Comparison of ENCODE assay signal across 12 cellular contexts in the genomic region with DNA sequence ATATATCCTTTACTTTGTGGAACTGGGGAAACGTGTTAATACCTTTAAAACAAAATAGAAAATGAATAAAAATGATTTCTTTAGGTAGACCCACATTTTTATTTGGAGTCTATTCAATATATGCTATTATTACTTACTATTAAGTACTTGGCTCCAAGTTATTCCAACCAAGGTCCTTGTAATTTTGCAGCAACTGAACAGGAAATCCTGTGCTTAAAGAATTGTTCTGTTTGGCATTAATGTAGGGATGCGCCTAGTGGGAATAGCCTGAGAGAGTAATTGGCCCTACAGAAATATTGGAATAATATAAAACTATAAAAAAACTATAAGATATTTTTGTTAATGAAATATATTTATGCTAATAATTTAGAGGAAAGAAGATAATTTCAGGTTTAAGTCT. TPM values are rescaled to one million over a fixed set of nuclear protein-coding genes. Genes with fewer than 3 reads are reported as not detected.
"Had no signal": no experiment of that assay in that cellular context is flagged by ENCODE, and none has a peak within 500 bp of the region (broad histone marks: within the 10 kb centered on the region; RNA-seq: fewer than 3 reads in every experiment).

No MANE protein-coding gene starts in this region.

- H3K4me2 ChIP-seq: GM23338 had no signal

- H2AFZ ChIP-seq: GM23248, GM23338 had no signal

- ATAC-seq: GM23338, HCT116 had no signal

- H3K9me3 Mint-ChIP-seq: GM23338, H9, HFFc6 had no signal

- H3K36me3 ChIP-seq: HAP-1 had no signal

- H3K27ac ChIP-seq: GM23248 had no signal

- H3K27ac Mint-ChIP-seq: GM23338, H9, HFFc6 had no signal

- H3K4me3 ChIP-seq: GM23248, GM23338, HAP-1 had no signal

- DNase-seq: GM23248, GOT3, H7, H9, HCEC 1CT, HFFc6 had no signal

- H3K4me3 Mint-ChIP-seq: GM23338, H9, HFFc6 had no signal

- H3K4me1 Mint-ChIP-seq: GM23338, H9 had no signal

- FAIRE-seq: H1, H54 had no signal

- H3K9me3 ChIP-seq: HAP-1 had no signal

- H3K4me1 ChIP-seq: HAP-1 had no signal

- H3K9ac ChIP-seq: GM23248 had no signal

RNA-seq across cellular contexts. Expression of gene ZSWIM2, which starts 22.9 kb away (rescaled TPM):
- total RNA-seq: GM23248, GM23338, H1, H4, H7, H9 had no signal
- polyA plus RNA-seq: GM23248, GM23338, H1 had no signal
